Comparison of ENCODE assay signal across 10 cellular contexts in genomic region chr9:89519393-89519805, GRCh38. TPM values are rescaled to one million over a fixed set of nuclear protein-coding genes. Genes with fewer than 3 reads are reported as not detected.
DNase-seq lines count a peak whose midpoint lies in the region; ATAC-seq and TF ChIP-seq lines count a peak whose summit lies in the region.
"Had no signal": no experiment of that assay in that cellular context is flagged by ENCODE, and none has a peak within 500 bp of the region (broad histone marks: within the 10 kb centered on the region; RNA-seq: fewer than 3 reads in every experiment).

No MANE protein-coding gene starts in this region.

- no peak overlapping the region for H4K91ac ChIP-seq in mesenchymal stem cell (ENCODE audit: low read length)

- WGBS in mesenchymal stem cell: 92% methylated on average over 2 of the region's 2 CpGs

- H2BK120ac ChIP-seq in mesenchymal stem cell (ENCODE audit: low read depth, low read length): no peak overlapping the region

- no peaks in the 10 kb centered on the region for H3K9me3 ChIP-seq in mesenchymal stem cell (ENCODE audit: control insufficient read depth, low read length)

- H2BK5ac ChIP-seq in mesenchymal stem cell (ENCODE audit: low read depth, low read length, poor library complexity, severe bottlenecking): no peak overlapping the region

- ATAC-seq in GM21515 (IDR thresholded peaks at IDR 0.05; ENCODE audit: unreplicated experiment) (no peak), GM21390 (IDR thresholded peaks at IDR 0.05; ENCODE audit: unreplicated experiment) (no peak)

- peaks cover 0 to 13% of the 10 kb centered on the region in 2 experiments for H3K27me3 ChIP-seq in mesenchymal stem cell (ENCODE audit: control insufficient read depth in 1 of 2, insufficient read depth in 1 of 2, low read length in 2 of 2)

- H2AK5ac ChIP-seq in mesenchymal stem cell (ENCODE audit: low read length, severe bottlenecking): no peak overlapping the region

- in situ Hi-C loops in astrocyte of the spinal cord (cut with HindIII; ENCODE audit: low sequenced_read_pairs): no loop called here

- H3K4me1 ChIP-seq in mesenchymal stem cell (ENCODE audit: control insufficient read depth, insufficient read depth, low read depth, low read length): peaks cover 13% of the 10 kb centered on the region

- no peak overlapping the region for H2BK12ac ChIP-seq in mesenchymal stem cell (ENCODE audit: low read length in 2 of 2)

- no peak overlapping the region for H2BK15ac ChIP-seq in mesenchymal stem cell (ENCODE audit: low read depth, poor library complexity, severe bottlenecking)

- H3K14ac ChIP-seq in mesenchymal stem cell (ENCODE audit: low read length in 2 of 2): no peak overlapping the region

- no peak overlapping the region for H2AFZ ChIP-seq in mesenchymal stem cell (ENCODE audit: low read depth, low read length)

- no peak overlapping the region for H3K27ac ChIP-seq in mesenchymal stem cell (ENCODE audit: low read length, poor library complexity, severe bottlenecking)

- H3K4me3 ChIP-seq in astrocyte of the spinal cord (ENCODE audit: low read depth, low read length) (no peak overlapping the region), mesenchymal stem cell (ENCODE audit: insufficient read depth in 1 of 2, low read depth in 1 of 2, low read length in 2 of 2) (no peak overlapping the region)

- no peak for TF ChIP-seq CTCF in astrocyte of the spinal cord (IDR thresholded peaks at IDR 0.05; ENCODE audit: low read depth, low read length)

- H3K9ac ChIP-seq in mesenchymal stem cell (ENCODE audit: low read length): no peak overlapping the region

- H3K4me2 ChIP-seq in mesenchymal stem cell (ENCODE audit: low read length, poor library complexity, severe bottlenecking): no peak overlapping the region

- no peaks in the 10 kb centered on the region for H3K79me1 ChIP-seq in mesenchymal stem cell (replicated peaks; ENCODE audit: low read length, poor library complexity, severe bottlenecking)

- no peak overlapping the region for H3K18ac ChIP-seq in mesenchymal stem cell (ENCODE audit: low read depth in 1 of 2, low read length in 2 of 2)

- H3K4ac ChIP-seq in mesenchymal stem cell (ENCODE audit: low read depth in 1 of 2, low read length in 2 of 2): no peak overlapping the region

- DNase-seq in COLO668 (lab: John Stamatoyannopoulos, UW; ENCODE audit: unreplicated experiment): peak; percentile 20
- DNase-seq in LHCN-M2 (ENCODE audit: low read depth): peak; percentile 1
- peak; percentile 9 for DNase-seq in astrocyte of the spinal cord (ENCODE audit: low read depth, low spot score)
- peak; percentile 35 for DNase-seq in mesenchymal stem cell
- DNase-seq in DMS79 (lab: John Stamatoyannopoulos, UW): no peak
- no peak for DNase-seq in NK-92 treated with Interleukin-12 subunit alpha and Interleukin-12 subunit beta, amount 100 ng/mL, for 24 hours (lab: John Stamatoyannopoulos, UW)
- DNase-seq: cortex of kidney, NCI-H1930 had no signal

- H4K8ac ChIP-seq in mesenchymal stem cell (ENCODE audit: low read length): no peak overlapping the region

- no peaks in the 10 kb centered on the region for H3K36me3 ChIP-seq in mesenchymal stem cell (ENCODE audit: control insufficient read depth in 1 of 2, insufficient read depth in 2 of 2, low read depth in 1 of 2, low read length in 2 of 2)

- no peak overlapping the region for H3K23ac ChIP-seq in mesenchymal stem cell (ENCODE audit: low read length in 2 of 2)

RNA-seq across cellular contexts. Expression of gene SEMA4D, which starts 21.5 kb away (rescaled TPM):
- 0.06 TPM in 1 of 2 replicates, not detected in the other for total RNA-seq in LHCN-M2 (2014; rRNA removed)
- polyA plus RNA-seq in LHCN-M2 (2012): 0.49 TPM
- polyA plus RNA-seq in mesenchymal stem cell (2013, experiment 1 of 2): 3.2 TPM
- 3.2 TPM for polyA plus RNA-seq in mesenchymal stem cell (2013, experiment 2 of 2)

Comparison
In these comparisons a context has a peak if more than half of its experiments do, and no peak if none do; other contexts are left out.
1. DNase-seq: peak in COLO668 (single experiment), LHCN-M2 (single experiment), astrocyte of the spinal cord (single experiment) and mesenchymal stem cell (single experiment); none in DMS79 (single experiment) and NK-92 treated with Interleukin-12 subunit alpha and Interleukin-12 subunit beta, amount 100 ng/mL, for 24 hours (single experiment).